ENCODE assay signal across 1 cellular context in genomic region chr14:36657409-36658090, GRCh38.
TF ChIP-seq lines count a peak whose summit lies in the region.

No MANE protein-coding gene starts in this region.

TF ChIP-seq in HepG2, 621 proteins besides CTCF, POLR2A, EP300 and RAD21 (continued from another document):
- TF ChIP-seq ZNF550 (CRISPR knock-in tag; IDR thresholded peaks at IDR 0.05; ENCODE audit: borderline replicate concordance), result no peak
- TF ChIP-seq ARHGAP35 (CRISPR knock-in tag; IDR thresholded peaks at IDR 0.05; ENCODE audit: borderline replicate concordance), result 0 out of 2 replicates have a peak, but pooled peaks have one; percentile 31
- TF ChIP-seq HOXA3 (CRISPR knock-in tag; IDR thresholded peaks at IDR 0.05), result 0 out of 2 replicates have a peak, but pooled peaks have one; percentile 13
- TF ChIP-seq RXRA (CRISPR knock-in tag; IDR thresholded peaks at IDR 0.05), result 0 out of 2 replicates have a peak, but pooled peaks have one; percentile 25
- TF ChIP-seq MXD1 (CRISPR knock-in tag; IDR thresholded peaks at IDR 0.05), result 0 out of 2 replicates have a peak, but pooled peaks have one; percentile 36
- no peak for TF ChIP-seq XBP1 (CRISPR knock-in tag; IDR thresholded peaks at IDR 0.05)
- TF ChIP-seq MTA1 (CRISPR knock-in tag; IDR thresholded peaks at IDR 0.05; ENCODE audit: borderline replicate concordance), result peak; percentile 24; the same call in 1 of the 2 replicates
- TF ChIP-seq HNRNPLL (IDR thresholded peaks at IDR 0.05; ENCODE audit: low read depth, low read length, poor library complexity, severe bottlenecking), result peak; percentile 31
- TF ChIP-seq, protein P1, sequence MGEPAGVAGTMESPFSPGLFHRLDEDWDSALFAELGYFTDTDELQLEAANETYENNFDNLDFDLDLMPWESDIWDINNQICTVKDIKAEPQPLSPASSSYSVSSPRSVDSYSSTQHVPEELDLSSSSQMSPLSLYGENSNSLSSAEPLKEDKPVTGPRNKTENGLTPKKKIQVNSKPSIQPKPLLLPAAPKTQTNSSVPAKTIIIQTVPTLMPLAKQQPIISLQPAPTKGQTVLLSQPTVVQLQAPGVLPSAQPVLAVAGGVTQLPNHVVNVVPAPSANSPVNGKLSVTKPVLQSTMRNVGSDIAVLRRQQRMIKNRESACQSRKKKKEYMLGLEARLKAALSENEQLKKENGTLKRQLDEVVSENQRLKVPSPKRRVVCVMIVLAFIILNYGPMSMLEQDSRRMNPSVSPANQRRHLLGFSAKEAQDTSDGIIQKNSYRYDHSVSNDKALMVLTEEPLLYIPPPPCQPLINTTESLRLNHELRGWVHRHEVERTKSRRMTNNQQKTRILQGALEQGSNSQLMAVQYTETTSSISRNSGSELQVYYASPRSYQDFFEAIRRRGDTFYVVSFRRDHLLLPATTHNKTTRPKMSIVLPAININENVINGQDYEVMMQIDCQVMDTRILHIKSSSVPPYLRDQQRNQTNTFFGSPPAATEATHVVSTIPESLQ (CRISPR knock-in tag; conservative IDR thresholded peaks at IDR 0.05), result no peak
- peak; percentile 39; the same call in 1 of the 2 replicates for TF ChIP-seq ZNF274 (CRISPR knock-in tag; IDR thresholded peaks at IDR 0.05)
- peak; percentile 14 for TF ChIP-seq ZNF407 (CRISPR knock-in tag; IDR thresholded peaks at IDR 0.05; ENCODE audit: not compliant biosample characterization)
- no peak for TF ChIP-seq ZNF451 (CRISPR knock-in tag; IDR thresholded peaks at IDR 0.05)
- TF ChIP-seq FIP1L1 (IDR thresholded peaks at IDR 0.05; ENCODE audit: borderline replicate concordance, insufficient read depth, low read depth, low read length), result no peak
- TF ChIP-seq EZH2 (conservative IDR thresholded peaks at IDR 0.05; ENCODE audit: low read depth, low read length), result peak; percentile 82
- TF ChIP-seq ZNF142 (CRISPR knock-in tag; IDR thresholded peaks at IDR 0.05), result no peak
- TF ChIP-seq SOX13 (IDR thresholded peaks at IDR 0.05), result no peak
- no peak for TF ChIP-seq SOX13 (CRISPR knock-in tag; conservative IDR thresholded peaks at IDR 0.05 in 1 of 2, IDR thresholded peaks at IDR 0.05 in 1 of 2)
- 0 out of 2 replicates have a peak, but pooled peaks have one; percentile 15 for TF ChIP-seq ZBTB2 (CRISPR knock-in tag; IDR thresholded peaks at IDR 0.05; ENCODE audit: low read depth)
- TF ChIP-seq ZFX (CRISPR knock-in tag; IDR thresholded peaks at IDR 0.05; ENCODE audit: low read depth), result 0 out of 2 replicates have a peak, but pooled peaks have one; percentile 22
- TF ChIP-seq, protein P2, sequence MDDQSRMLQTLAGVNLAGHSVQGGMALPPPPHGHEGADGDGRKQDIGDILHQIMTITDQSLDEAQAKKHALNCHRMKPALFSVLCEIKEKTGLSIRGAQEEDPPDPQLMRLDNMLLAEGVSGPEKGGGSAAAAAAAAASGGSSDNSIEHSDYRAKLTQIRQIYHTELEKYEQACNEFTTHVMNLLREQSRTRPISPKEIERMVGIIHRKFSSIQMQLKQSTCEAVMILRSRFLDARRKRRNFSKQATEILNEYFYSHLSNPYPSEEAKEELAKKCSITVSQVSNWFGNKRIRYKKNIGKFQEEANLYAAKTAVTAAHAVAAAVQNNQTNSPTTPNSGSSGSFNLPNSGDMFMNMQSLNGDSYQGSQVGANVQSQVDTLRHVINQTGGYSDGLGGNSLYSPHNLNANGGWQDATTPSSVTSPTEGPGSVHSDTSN (CRISPR knock-in tag; IDR thresholded peaks at IDR 0.05; ENCODE audit: borderline replicate concordance), result no peak
TF ChIP-seq in HepG2: peak in this region for 12.
